In the genomic region with DNA sequence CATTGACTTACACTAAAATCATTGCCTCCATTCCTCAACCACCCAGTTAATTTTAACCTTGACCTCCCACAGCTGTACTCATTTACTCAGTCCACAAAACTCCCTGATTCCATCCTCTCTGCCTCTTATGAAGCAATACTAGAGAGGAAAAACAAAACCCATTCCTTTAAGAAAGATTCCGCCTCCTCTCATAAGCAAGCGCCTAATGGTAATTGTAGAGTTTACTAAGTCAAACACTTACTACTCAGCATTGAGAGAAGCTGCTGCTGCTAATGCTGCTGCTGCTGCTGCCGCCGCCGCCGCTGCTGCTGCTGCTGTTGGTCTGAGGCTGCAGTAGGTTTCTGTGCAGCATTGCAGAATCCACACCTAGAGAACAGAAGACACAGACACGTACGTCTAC, we compare ENCODE assay signal across 1 cellular context.
TF ChIP-seq lines count a peak whose summit lies in the region.

No MANE protein-coding gene starts in this region.

TF ChIP-seq in K562, 482 proteins besides CTCF, POLR2A, EP300 and RAD21 (continued from another document):
- TF ChIP-seq, protein P1, sequence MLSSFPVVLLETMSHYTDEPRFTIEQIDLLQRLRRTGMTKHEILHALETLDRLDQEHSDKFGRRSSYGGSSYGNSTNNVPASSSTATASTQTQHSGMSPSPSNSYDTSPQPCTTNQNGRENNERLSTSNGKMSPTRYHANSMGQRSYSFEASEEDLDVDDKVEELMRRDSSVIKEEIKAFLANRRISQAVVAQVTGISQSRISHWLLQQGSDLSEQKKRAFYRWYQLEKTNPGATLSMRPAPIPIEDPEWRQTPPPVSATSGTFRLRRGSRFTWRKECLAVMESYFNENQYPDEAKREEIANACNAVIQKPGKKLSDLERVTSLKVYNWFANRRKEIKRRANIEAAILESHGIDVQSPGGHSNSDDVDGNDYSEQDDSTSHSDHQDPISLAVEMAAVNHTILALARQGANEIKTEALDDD (IDR thresholded peaks at IDR 0.05): peak; percentile 52; the same call in 1 of the 2 replicates
- TF ChIP-seq, protein P2, sequence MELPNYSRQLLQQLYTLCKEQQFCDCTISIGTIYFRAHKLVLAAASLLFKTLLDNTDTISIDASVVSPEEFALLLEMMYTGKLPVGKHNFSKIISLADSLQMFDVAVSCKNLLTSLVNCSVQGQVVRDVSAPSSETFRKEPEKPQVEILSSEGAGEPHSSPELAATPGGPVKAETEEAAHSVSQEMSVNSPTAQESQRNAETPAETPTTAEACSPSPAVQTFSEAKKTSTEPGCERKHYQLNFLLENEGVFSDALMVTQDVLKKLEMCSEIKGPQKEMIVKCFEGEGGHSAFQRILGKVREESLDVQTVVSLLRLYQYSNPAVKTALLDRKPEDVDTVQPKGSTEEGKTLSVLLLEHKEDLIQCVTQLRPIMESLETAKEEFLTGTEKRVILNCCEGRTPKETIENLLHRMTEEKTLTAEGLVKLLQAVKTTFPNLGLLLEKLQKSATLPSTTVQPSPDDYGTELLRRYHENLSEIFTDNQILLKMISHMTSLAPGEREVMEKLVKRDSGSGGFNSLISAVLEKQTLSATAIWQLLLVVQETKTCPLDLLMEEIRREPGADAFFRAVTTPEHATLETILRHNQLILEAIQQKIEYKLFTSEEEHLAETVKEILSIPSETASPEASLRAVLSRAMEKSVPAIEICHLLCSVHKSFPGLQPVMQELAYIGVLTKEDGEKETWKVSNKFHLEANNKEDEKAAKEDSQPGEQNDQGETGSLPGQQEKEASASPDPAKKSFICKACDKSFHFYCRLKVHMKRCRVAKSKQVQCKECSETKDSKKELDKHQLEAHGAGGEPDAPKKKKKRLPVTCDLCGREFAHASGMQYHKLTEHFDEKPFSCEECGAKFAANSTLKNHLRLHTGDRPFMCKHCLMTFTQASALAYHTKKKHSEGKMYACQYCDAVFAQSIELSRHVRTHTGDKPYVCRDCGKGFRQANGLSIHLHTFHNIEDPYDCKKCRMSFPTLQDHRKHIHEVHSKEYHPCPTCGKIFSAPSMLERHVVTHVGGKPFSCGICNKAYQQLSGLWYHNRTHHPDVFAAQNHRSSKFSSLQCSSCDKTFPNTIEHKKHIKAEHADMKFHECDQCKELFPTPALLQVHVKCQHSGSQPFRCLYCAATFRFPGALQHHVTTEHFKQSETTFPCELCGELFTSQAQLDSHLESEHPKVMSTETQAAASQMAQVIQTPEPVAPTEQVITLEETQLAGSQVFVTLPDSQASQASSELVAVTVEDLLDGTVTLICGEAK (IDR thresholded peaks at IDR 0.05): no peak
- TF ChIP-seq, protein P2 (CRISPR knock-in tag; IDR thresholded peaks at IDR 0.05): no peak
- TF ChIP-seq PHB (CRISPR knock-in tag; IDR thresholded peaks at IDR 0.05) (no peak), HDAC1 (IDR thresholded peaks at IDR 0.05) (no peak)
TF ChIP-seq in K562: peak in this region for 4.
